14 cellular contexts compared by ENCODE assay signal in genomic region chr6:125471703-125472102, GRCh38.
DNase-seq lines count a peak whose midpoint lies in the region; ATAC-seq, FAIRE-seq and TF ChIP-seq lines count a peak whose summit lies in the region.
"Had no signal": no experiment of that assay in that cellular context is flagged by ENCODE, and none has a peak within 500 bp of the region (broad histone marks: within the 10 kb centered on the region; RNA-seq: fewer than 3 reads in every experiment).

No MANE protein-coding gene starts in this region.

- intact Hi-C loops in HCT116 (cut with micrococcal nuclease): no loop called here
- intact Hi-C loops in K562 (cut with micrococcal nuclease): loop anchor here (10.0 kb wide), 1 partner anchor 157 kb away; no protein-coding TSS in a partner anchor

- RAD21 ChIA-PET in HCT116 (lab: Charles Lee; ENCODE audit: low non-redundant PET in 1 of 2, low total read pairs in 2 of 2, uncharacterized antibody in 2 of 2, unreplicated experiment in 2 of 2): no interaction called here

- H3K27ac ChIP-seq in HCT116 (ENCODE audit: low read depth, low read length) (no peak overlapping the region), K562 (ENCODE audit: extremely low read depth, low read depth, low read length) (no peak overlapping the region)
- H3K27ac ChIP-seq: PC-9 had no signal

- H3K27me3 ChIP-seq in HCT116 (ENCODE audit: insufficient read depth, low read length): peaks cover 41% of the 10 kb centered on the region; the same call in 1 of the 2 replicates
- H3K27me3 ChIP-seq in K562 (ENCODE audit: control insufficient read depth in 2 of 2, insufficient read depth in 2 of 2, low read length in 2 of 2): no peaks in the 10 kb centered on the region

- POLR2A ChIA-PET in HCT116 (lab: Charles Lee) (no interaction called here), K562 (lab: Yijun Ruan, JAX) (no interaction called here)

- TF ChIP-seq RAD21 in HCT116 (IDR thresholded peaks at IDR 0.05; ENCODE audit: low read depth) (no peak), K562 (CRISPR knock-in tag; conservative IDR thresholded peaks at IDR 0.05 in 1 of 2, IDR thresholded peaks at IDR 0.05 in 1 of 2) (no peak)

- no peaks in the 10 kb centered on the region for H3K79me2 ChIP-seq in HCT116 (ENCODE audit: insufficient read depth, low read length)
- no peaks in the 10 kb centered on the region for H3K79me2 ChIP-seq in K562 (ENCODE audit: control insufficient read depth, insufficient read depth, low read length)

- DNase-seq in HCT116 (ENCODE audit: low read depth, low spot score) (no peak), NCI-H460 (ENCODE audit: extremely low read depth, low read depth) (peak; percentile 21), K562 (ENCODE audit: extremely low read depth in 1 of 4, low spot score in 3 of 4) (no peak), frontal cortex (ENCODE audit: low spot score in 2 of 2) (no peak), activated gamma-delta T cell (lab: John Stamatoyannopoulos, UW) (no peak), LoVo (ENCODE audit: low spot score) (no peak), islet precursor cell (no peak)
- DNase-seq: BE2C; CD4-positive, alpha-beta memory T cell; MV-4-11; NCI-H1417 treated with DMSO at 0.1 percent for 48 hours; NCI-H2029; NCI-H524 treated with DMSO at 0.1 percent for 48 hours; PC-9 had no signal

- FAIRE-seq in K562 (lab: Jason Lieb, UNC) (no peak), frontal cortex (lab: Jason Lieb, UNC) (peak; percentile 15)

- in situ Hi-C loops in K562 (cut with MboI): no loop called here

- H3K9me2 ChIP-seq in HCT116 (ENCODE audit: insufficient read depth): no peaks in the 10 kb centered on the region

- 0% methylated on average over 1 of the region's 1 CpG for WGBS in K562 (ENCODE audit: insufficient coverage, low coverage, missing lambda C conversion rate)

- no TSS peak for BruUV-seq in HCT116 (replicated peaks; lab: Mats Ljungman, UMichigan)
- BruUV-seq in K562 (replicated peaks; lab: Mats Ljungman, UMichigan): no TSS peak

- H3K9ac ChIP-seq in HCT116 (ENCODE audit: low read length): no peak overlapping the region
- no peak overlapping the region for H3K9ac ChIP-seq in K562 (ENCODE audit: insufficient read depth in 1 of 2, low read depth in 2 of 2, low read length in 2 of 2)

- H3K4me2 ChIP-seq in HCT116 (ENCODE audit: low read length): no peak overlapping the region
- H3K4me2 ChIP-seq in K562 (ENCODE audit: insufficient read depth, low read length): no peak overlapping the region
- H3K4me2 ChIP-seq: PC-9 had no signal

- no peak for TF ChIP-seq EP300 in K562 (IDR thresholded peaks at IDR 0.05; ENCODE audit: low read length)

- H3K9me3 ChIP-seq in HCT116 (ENCODE audit: control insufficient read depth in 1 of 2, insufficient read depth in 1 of 2, low read depth in 1 of 2, low read length in 2 of 2): no peaks in the 10 kb centered on the region
- H3K9me3 ChIP-seq in K562 (replicated peaks; ENCODE audit: control insufficient read depth, insufficient read depth, low read depth, low read length): no peaks in the 10 kb centered on the region
- H3K9me3 ChIP-seq: BE2C had no signal

- H2AFZ ChIP-seq in HCT116 (ENCODE audit: low read depth, low read length, poor library complexity, severe bottlenecking) (no peak overlapping the region), K562 (ENCODE audit: low read depth, low read length) (no peak overlapping the region)
- H2AFZ ChIP-seq: PC-9 had no signal

- H3K9me1 ChIP-seq in K562 (ENCODE audit: control insufficient read depth, insufficient read depth, low read length): no peaks in the 10 kb centered on the region

- H3K4me3 ChIP-seq in HCT116 (replicated peaks in 1 of 2; ENCODE audit: low read depth in 1 of 2, low read length in 2 of 2): no peak overlapping the region
- H3K4me3 ChIP-seq in K562: no peak overlapping the region
- H3K4me3 ChIP-seq: PC-9 had no signal

- CTCF ChIA-PET in HCT116 (lab: Charles Lee): no interaction called here
- CTCF ChIA-PET in K562 (lab: Yijun Ruan, JAX; ENCODE audit: low intra/inter-chr PET ratio): no interaction called here

- H4K20me1 ChIP-seq in HCT116 (ENCODE audit: insufficient read depth) (no peaks in the 10 kb centered on the region), K562 (replicated peaks; ENCODE audit: control insufficient read depth, insufficient read depth, low read length) (no peaks in the 10 kb centered on the region)

- H3K4me1 ChIP-seq in HCT116 (ENCODE audit: control insufficient read depth in 1 of 2, insufficient read depth in 2 of 2, low read length in 2 of 2) (no peaks in the 10 kb centered on the region), K562 (replicated peaks in 1 of 2; ENCODE audit: control insufficient read depth in 2 of 2, insufficient read depth in 2 of 2, low read length in 2 of 2) (no peaks in the 10 kb centered on the region)
- H3K4me1 ChIP-seq: BE2C had no signal

- H3K36me3 ChIP-seq in HCT116 (ENCODE audit: control insufficient read depth in 1 of 2, insufficient read depth in 2 of 2, low read length in 2 of 2) (no peaks in the 10 kb centered on the region), K562 (ENCODE audit: control insufficient read depth, insufficient read depth, low read length) (no peaks in the 10 kb centered on the region)
- H3K36me3 ChIP-seq: BE2C had no signal

- TF ChIP-seq POLR2A in HCT116 (IDR thresholded peaks at IDR 0.05; ENCODE audit: borderline replicate concordance, extremely low read depth, insufficient read depth, insufficient read length) (no peak), K562 (conservative IDR thresholded peaks at IDR 0.05) (no peak)

- TF ChIP-seq CTCF in HCT116 (IDR thresholded peaks at IDR 0.05 in 2 of 3, conservative IDR thresholded peaks at IDR 0.05 in 1 of 3; ENCODE audit: borderline replicate concordance in 1 of 3, insufficient read depth in 1 of 3, low read depth in 2 of 3, low read length in 2 of 3) (no peak), K562 (IDR thresholded peaks at IDR 0.05 in 2 of 3, conservative IDR thresholded peaks at IDR 0.05 in 1 of 3; ENCODE audit: insufficient read depth in 2 of 3, low read depth in 1 of 3, low read length in 3 of 3) (no peak)

- ATAC-seq in HCT116 (no peak), K562 (no peak)

TF ChIP-seq in HCT116, 20 proteins besides CTCF, POLR2A, EP300 and RAD21:
- TF ChIP-seq, protein P1, sequence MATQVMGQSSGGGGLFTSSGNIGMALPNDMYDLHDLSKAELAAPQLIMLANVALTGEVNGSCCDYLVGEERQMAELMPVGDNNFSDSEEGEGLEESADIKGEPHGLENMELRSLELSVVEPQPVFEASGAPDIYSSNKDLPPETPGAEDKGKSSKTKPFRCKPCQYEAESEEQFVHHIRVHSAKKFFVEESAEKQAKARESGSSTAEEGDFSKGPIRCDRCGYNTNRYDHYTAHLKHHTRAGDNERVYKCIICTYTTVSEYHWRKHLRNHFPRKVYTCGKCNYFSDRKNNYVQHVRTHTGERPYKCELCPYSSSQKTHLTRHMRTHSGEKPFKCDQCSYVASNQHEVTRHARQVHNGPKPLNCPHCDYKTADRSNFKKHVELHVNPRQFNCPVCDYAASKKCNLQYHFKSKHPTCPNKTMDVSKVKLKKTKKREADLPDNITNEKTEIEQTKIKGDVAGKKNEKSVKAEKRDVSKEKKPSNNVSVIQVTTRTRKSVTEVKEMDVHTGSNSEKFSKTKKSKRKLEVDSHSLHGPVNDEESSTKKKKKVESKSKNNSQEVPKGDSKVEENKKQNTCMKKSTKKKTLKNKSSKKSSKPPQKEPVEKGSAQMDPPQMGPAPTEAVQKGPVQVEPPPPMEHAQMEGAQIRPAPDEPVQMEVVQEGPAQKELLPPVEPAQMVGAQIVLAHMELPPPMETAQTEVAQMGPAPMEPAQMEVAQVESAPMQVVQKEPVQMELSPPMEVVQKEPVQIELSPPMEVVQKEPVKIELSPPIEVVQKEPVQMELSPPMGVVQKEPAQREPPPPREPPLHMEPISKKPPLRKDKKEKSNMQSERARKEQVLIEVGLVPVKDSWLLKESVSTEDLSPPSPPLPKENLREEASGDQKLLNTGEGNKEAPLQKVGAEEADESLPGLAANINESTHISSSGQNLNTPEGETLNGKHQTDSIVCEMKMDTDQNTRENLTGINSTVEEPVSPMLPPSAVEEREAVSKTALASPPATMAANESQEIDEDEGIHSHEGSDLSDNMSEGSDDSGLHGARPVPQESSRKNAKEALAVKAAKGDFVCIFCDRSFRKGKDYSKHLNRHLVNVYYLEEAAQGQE (IDR thresholded peaks at IDR 0.05; ENCODE audit: low read depth): no peak
- TF ChIP-seq CEBPB (IDR thresholded peaks at IDR 0.05; ENCODE audit: low read depth): peak; percentile 51; the same call in 1 of the 2 replicates

TF ChIP-seq in K562, 482 proteins besides CTCF, POLR2A, EP300 and RAD21 (continues in another document):
- TF ChIP-seq PKNOX1 (IDR thresholded peaks at IDR 0.05) (0 out of 2 replicates have a peak, but pooled peaks have one; percentile 6), ZFX (CRISPR knock-in tag; IDR thresholded peaks at IDR 0.05) (no peak), CGGBP1 (CRISPR knock-in tag; IDR thresholded peaks at IDR 0.05) (no peak)

Comparison
In these comparisons a context has a peak if more than half of its experiments do, and no peak if none do; other contexts are left out.
1. Of the 22 proteins assayed by ChIP-seq in both K562 and HCT116: peak only in K562: none; only in HCT116: none; in both: CEBPB; in neither: 19; mixed calls (peak in some experiments, not most) for 2.